Comparison of ENCODE assay signal across 1 cellular context in the genomic region with DNA sequence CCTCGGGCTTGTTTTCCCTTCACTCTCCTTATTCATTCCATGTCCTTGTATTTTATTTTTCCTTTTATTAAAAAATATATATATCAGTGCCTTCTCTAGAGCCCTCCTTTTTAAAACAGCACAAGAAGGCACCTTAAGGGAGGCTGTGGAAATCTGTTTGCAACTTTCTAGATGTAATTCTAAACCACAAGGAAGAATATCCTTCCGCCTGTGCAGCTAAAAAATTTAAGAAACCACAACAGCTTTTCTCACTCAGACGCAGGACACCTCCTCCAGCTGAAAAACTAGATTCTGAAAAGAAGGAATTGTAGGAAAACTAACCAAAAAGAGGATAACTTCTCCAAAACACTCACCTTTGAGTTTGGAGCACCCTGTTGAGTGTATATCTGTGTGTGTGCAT.
TF ChIP-seq lines count a peak whose summit lies in the region.

No MANE protein-coding gene starts in this region.

TF ChIP-seq in IMR-90, 13 proteins besides CTCF, POLR2A, EP300 and RAD21:
- TF ChIP-seq, protein P1, sequence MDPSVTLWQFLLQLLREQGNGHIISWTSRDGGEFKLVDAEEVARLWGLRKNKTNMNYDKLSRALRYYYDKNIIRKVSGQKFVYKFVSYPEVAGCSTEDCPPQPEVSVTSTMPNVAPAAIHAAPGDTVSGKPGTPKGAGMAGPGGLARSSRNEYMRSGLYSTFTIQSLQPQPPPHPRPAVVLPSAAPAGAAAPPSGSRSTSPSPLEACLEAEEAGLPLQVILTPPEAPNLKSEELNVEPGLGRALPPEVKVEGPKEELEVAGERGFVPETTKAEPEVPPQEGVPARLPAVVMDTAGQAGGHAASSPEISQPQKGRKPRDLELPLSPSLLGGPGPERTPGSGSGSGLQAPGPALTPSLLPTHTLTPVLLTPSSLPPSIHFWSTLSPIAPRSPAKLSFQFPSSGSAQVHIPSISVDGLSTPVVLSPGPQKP (IDR thresholded peaks at IDR 0.05; ENCODE audit: borderline replicate concordance, low read depth, low read length) = no peak
- TF ChIP-seq MAZ (IDR thresholded peaks at IDR 0.05; ENCODE audit: borderline replicate concordance, low read depth, low read length) (no peak), CHD1 (IDR thresholded peaks at IDR 0.05; ENCODE audit: low read depth, low read length) (no peak), MXI1 (IDR thresholded peaks at IDR 0.05; ENCODE audit: borderline replicate concordance, low read depth, low read length) (no peak), MAFK (IDR thresholded peaks at IDR 0.05; ENCODE audit: low read depth, low read length) (no peak), SMC3 (IDR thresholded peaks at IDR 0.05; ENCODE audit: low read depth, low read length) (no peak), RFX5 (IDR thresholded peaks at IDR 0.05; ENCODE audit: low read depth, low read length) (no peak), BHLHE40 (IDR thresholded peaks at IDR 0.05; ENCODE audit: low read depth, low read length) (no peak), RCOR1 (IDR thresholded peaks at IDR 0.05; ENCODE audit: insufficient replicate concordance, low read length) (no peak), NFE2L2 (IDR thresholded peaks at IDR 0.05; ENCODE audit: low read depth, low read length) (no peak)
